Comparison of ENCODE assay signal across 8 cellular contexts in genomic region chr17:31488264-31488981, GRCh38.
DNase-seq lines count a peak whose midpoint lies in the region; ATAC-seq, FAIRE-seq and TF ChIP-seq lines count a peak whose summit lies in the region.

No MANE protein-coding gene starts in this region.

- H3K4me3 ChIP-seq in BLaER1 (peak overlapping the region; percentile 97), HUES64 (ENCODE audit: low read length) (peak overlapping the region; percentile 72), iPS-15b (ENCODE audit: low read depth, low read length) (peak overlapping the region; percentile 71), smooth muscle cell (peak overlapping the region; percentile 64)

- peak overlapping the region; percentile 100 for H3K27ac Mint-ChIP-seq in activated naive CD4-positive, alpha-beta T cell treated with anti-CD3 and anti-CD28 coated beads, Interleukin-2, amount 10 ng/mL, durations not matched to agents 7 days and 5 days

- H3K27me3 ChIP-seq in BLaER1 = no peaks in the 10 kb centered on the region
- peaks cover 14% of the 10 kb centered on the region for H3K27me3 ChIP-seq in HUES64 (ENCODE audit: insufficient read depth, low read length)
- H3K27me3 ChIP-seq in iPS-15b (ENCODE audit: control insufficient read depth, insufficient read depth, low read length) = peaks cover 4% of the 10 kb centered on the region
- peaks cover 30% of the 10 kb centered on the region for H3K27me3 ChIP-seq in smooth muscle cell (ENCODE audit: low read depth)

- H2AFZ ChIP-seq in smooth muscle cell (ENCODE audit: low read depth) = peak overlapping the region; percentile 58

- FAIRE-seq in RCC 7860 (lab: Jason Lieb, UNC) = no peak

- no peaks in the 10 kb centered on the region for H3K36me3 ChIP-seq in BLaER1
- H3K36me3 ChIP-seq in HUES64 (ENCODE audit: insufficient read depth, low read length) = no peaks in the 10 kb centered on the region
- H3K36me3 ChIP-seq in iPS-15b (ENCODE audit: control insufficient read depth, insufficient read depth, low read length) = peaks cover 3% of the 10 kb centered on the region
- no peaks in the 10 kb centered on the region for H3K36me3 ChIP-seq in smooth muscle cell (ENCODE audit: low read depth)

- H3K4me1 ChIP-seq in BLaER1 (peaks cover 57% of the 10 kb centered on the region), HUES64 (ENCODE audit: insufficient read depth, low read length) (peaks cover 23% of the 10 kb centered on the region), iPS-15b (ENCODE audit: control insufficient read depth, insufficient read depth, low read length) (peaks cover 26% of the 10 kb centered on the region), smooth muscle cell (ENCODE audit: low read depth) (peaks cover 11% of the 10 kb centered on the region)

- CTCF ChIA-PET in activated naive CD4-positive, alpha-beta T cell treated with anti-CD3 and anti-CD28 coated beads, Interleukin-2, amount 10 ng/mL, durations not matched to agents 7 days and 5 days (lab: Charles Lee) = interaction anchor here (1.4 to 4.5 kb wide), 3 partner anchors 21 to 36 kb away, joined by 4 to 28 read pairs (median 6); no protein-coding TSS in a partner anchor

- H3K79me2 ChIP-seq in smooth muscle cell (ENCODE audit: low read depth) = no peaks in the 10 kb centered on the region

- H3K27me3 Mint-ChIP-seq in activated naive CD4-positive, alpha-beta T cell treated with anti-CD3 and anti-CD28 coated beads, Interleukin-2, amount 10 ng/mL, durations not matched to agents 7 days and 5 days = peaks cover 10% of the 10 kb centered on the region

- DNase-seq in activated naive CD4-positive, alpha-beta T cell treated with anti-CD3 and anti-CD28 coated beads, Interleukin-2, amount 10 ng/mL, durations not matched to agents 7 days and 5 days = peak; percentile 62
- DNase-seq in smooth muscle cell (lab: John Stamatoyannopoulos, UW; ENCODE audit: unreplicated experiment) (no peak), RCC 7860 (ENCODE audit: low spot score) (no peak)

- ATAC-seq in GM19467 (IDR thresholded peaks at IDR 0.05; ENCODE audit: unreplicated experiment) = peak; percentile 5
- ATAC-seq in GM18868 (IDR thresholded peaks at IDR 0.05; ENCODE audit: unreplicated experiment) = no peak

- peaks cover 3% of the 10 kb centered on the region for H3F3A ChIP-seq in smooth muscle cell (ENCODE audit: low read depth)

- H4K20me1 ChIP-seq in BLaER1 = peaks cover 54% of the 10 kb centered on the region
- H4K20me1 ChIP-seq in smooth muscle cell (ENCODE audit: low read depth) = peaks cover 11% of the 10 kb centered on the region

- peak overlapping the region; percentile 87 for H3K9ac ChIP-seq in BLaER1
- peak overlapping the region; percentile 76 for H3K9ac ChIP-seq in HUES64 (ENCODE audit: low read depth, low read length)
- H3K9ac ChIP-seq in iPS-15b (ENCODE audit: low read depth, low read length) = peak overlapping the region; percentile 60
- H3K9ac ChIP-seq in smooth muscle cell (ENCODE audit: low read depth) = no peak overlapping the region

- H3K27ac ChIP-seq in BLaER1 = peak overlapping the region; percentile 86
- no peak overlapping the region for H3K27ac ChIP-seq in HUES64 (ENCODE audit: low read depth, low read length)
- no peak overlapping the region for H3K27ac ChIP-seq in smooth muscle cell (ENCODE audit: low read depth)

- no peak for TF ChIP-seq CTCF in smooth muscle cell (IDR thresholded peaks at IDR 0.05; ENCODE audit: borderline replicate concordance, insufficient read depth, poor library complexity, severe bottlenecking)

- H3K4me3 Mint-ChIP-seq in activated naive CD4-positive, alpha-beta T cell treated with anti-CD3 and anti-CD28 coated beads, Interleukin-2, amount 10 ng/mL, durations not matched to agents 7 days and 5 days = peak overlapping the region; percentile 93

- H3K36me3 Mint-ChIP-seq in activated naive CD4-positive, alpha-beta T cell treated with anti-CD3 and anti-CD28 coated beads, Interleukin-2, amount 10 ng/mL, durations not matched to agents 7 days and 5 days = peaks cover 11% of the 10 kb centered on the region

- H3K4me1 Mint-ChIP-seq in activated naive CD4-positive, alpha-beta T cell treated with anti-CD3 and anti-CD28 coated beads, Interleukin-2, amount 10 ng/mL, durations not matched to agents 7 days and 5 days = peaks cover 58% of the 10 kb centered on the region

- no peaks in the 10 kb centered on the region for H3K9me3 Mint-ChIP-seq in activated naive CD4-positive, alpha-beta T cell treated with anti-CD3 and anti-CD28 coated beads, Interleukin-2, amount 10 ng/mL, durations not matched to agents 7 days and 5 days

- H3K4me2 ChIP-seq in BLaER1 (peak overlapping the region; percentile 96), smooth muscle cell (peak overlapping the region; percentile 94)

- H3K9me3 ChIP-seq in BLaER1 (no peaks in the 10 kb centered on the region), HUES64 (ENCODE audit: insufficient read depth, low read depth, low read length) (no peaks in the 10 kb centered on the region), iPS-15b (ENCODE audit: control insufficient read depth, insufficient read depth, low read length) (no peaks in the 10 kb centered on the region), smooth muscle cell (replicated peaks; ENCODE audit: low read depth) (no peaks in the 10 kb centered on the region)

- WGBS in HUES64 = 2% methylated on average over 62 of the region's 62 CpGs
- WGBS in smooth muscle cell (ENCODE audit: low lambda C conversion rate) = 3% methylated on average over 60 of the region's 62 CpGs
